ENCODE assay signal across 10 cellular contexts in the genomic region with DNA sequence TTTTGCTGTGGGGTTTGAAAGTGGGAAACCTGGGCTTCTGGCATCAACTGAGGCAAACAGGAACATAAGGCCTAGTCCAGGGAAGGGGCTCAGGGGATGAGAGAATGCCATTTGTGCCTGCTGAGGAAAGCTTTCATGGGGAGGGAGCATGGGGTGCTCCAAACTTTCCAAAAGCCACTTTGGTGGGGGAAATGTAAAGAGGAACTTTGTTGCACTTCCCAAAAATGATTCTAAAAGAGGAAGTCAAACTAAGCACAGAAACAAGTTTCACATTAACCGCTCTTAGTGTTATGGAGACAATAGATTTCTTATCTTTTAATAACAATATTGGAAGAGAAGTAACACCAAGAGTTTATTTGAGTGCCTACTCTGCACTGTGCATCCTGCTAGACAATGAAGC. TPM values are rescaled to one million over a fixed set of nuclear protein-coding genes. Genes with fewer than 3 reads are reported as not detected.
DNase-seq lines count a peak whose midpoint lies in the region; ATAC-seq lines count a peak whose summit lies in the region.
"Had no signal": no experiment of that assay in that cellular context is flagged by ENCODE, and none has a peak within 500 bp of the region (broad histone marks: within the 10 kb centered on the region; RNA-seq: fewer than 3 reads in every experiment).

No MANE protein-coding gene starts in this region.

- POLR2A ChIA-PET in activated CD4-positive, alpha-beta T cell treated with anti-CD3 and anti-CD28 coated beads, Interleukin-2, amount 10 ng/mL, durations not matched to agents 7 days and 5 days (lab: Charles Lee) = no interaction called here

- H3K4me3 Mint-ChIP-seq in activated CD4-positive, alpha-beta T cell treated with anti-CD3 and anti-CD28 coated beads, Interleukin-2, amount 10 ng/mL, durations not matched to agents 7 days and 5 days = peak overlapping the region; percentile 50
- peak overlapping the region; percentile 61 for H3K4me3 Mint-ChIP-seq in activated naive CD8-positive, alpha-beta T cell
- H3K4me3 Mint-ChIP-seq: neural crest cell had no signal

- H3K36me3 Mint-ChIP-seq in activated CD4-positive, alpha-beta T cell treated with anti-CD3 and anti-CD28 coated beads, Interleukin-2, amount 10 ng/mL, durations not matched to agents 7 days and 5 days (ENCODE audit: low read depth) = peaks cover 11% of the 10 kb centered on the region
- H3K36me3 Mint-ChIP-seq in activated naive CD8-positive, alpha-beta T cell = no peaks in the 10 kb centered on the region

- no peak for DNase-seq in activated CD4-positive, alpha-beta T cell treated with anti-CD3 and anti-CD28 coated beads, Interleukin-2, amount 10 ng/mL, durations not matched to agents 7 days and 5 days
- DNase-seq in activated CD4-positive, alpha-beta T cell treated with anti-CD3 and anti-CD28 coated beads, Interleukin-2, amount 50 U/mL, for 4 hours = no peak
- DNase-seq in NOMO-1 treated with DMSO at 0.1 percent for 48 hours (lab: John Stamatoyannopoulos, UW; ENCODE audit: unreplicated experiment) = peak; percentile 75
- DNase-seq in pons (ENCODE audit: low spot score) = peak; percentile 60
- DNase-seq in stimulated activated CD4-positive, alpha-beta T cell treated with anti-CD3 and anti-CD28 coated beads, Interleukin-1b, Interleukin-23, amount 100 ng/mL, for 48 hours = no peak
- DNase-seq in nucleus accumbens (lab: John Stamatoyannopoulos, UW) = no peak
- DNase-seq: GOT3 had no signal

- no peaks in the 10 kb centered on the region for H3K27me3 Mint-ChIP-seq in activated CD4-positive, alpha-beta T cell treated with anti-CD3 and anti-CD28 coated beads, Interleukin-2, amount 10 ng/mL, durations not matched to agents 7 days and 5 days
- H3K27me3 Mint-ChIP-seq in activated naive CD8-positive, alpha-beta T cell = no peaks in the 10 kb centered on the region

- no peak for ATAC-seq in GM21515 (IDR thresholded peaks at IDR 0.05; ENCODE audit: unreplicated experiment)

- CTCF ChIA-PET in activated CD4-positive, alpha-beta T cell treated with anti-CD3 and anti-CD28 coated beads, Interleukin-2, amount 10 ng/mL, durations not matched to agents 7 days and 5 days (lab: Charles Lee) = interaction anchor here (1.3 to 2.0 kb wide), 3 partner anchors 10 to 32 kb away, joined by 3 to 5 read pairs (median 3); partner anchors contain the start of gene GAB3

- H3K27ac Mint-ChIP-seq in activated CD4-positive, alpha-beta T cell treated with anti-CD3 and anti-CD28 coated beads, Interleukin-2, amount 10 ng/mL, durations not matched to agents 7 days and 5 days = peak overlapping the region; percentile 83
- peak overlapping the region; percentile 83 for H3K27ac Mint-ChIP-seq in activated naive CD8-positive, alpha-beta T cell

- H3K9me3 Mint-ChIP-seq in activated CD4-positive, alpha-beta T cell treated with anti-CD3 and anti-CD28 coated beads, Interleukin-2, amount 10 ng/mL, durations not matched to agents 7 days and 5 days = peaks cover 5% of the 10 kb centered on the region
- no peaks in the 10 kb centered on the region for H3K9me3 Mint-ChIP-seq in activated naive CD8-positive, alpha-beta T cell (ENCODE audit: low read depth)

- H3K4me1 Mint-ChIP-seq in activated CD4-positive, alpha-beta T cell treated with anti-CD3 and anti-CD28 coated beads, Interleukin-2, amount 10 ng/mL, durations not matched to agents 7 days and 5 days = peaks cover 49% of the 10 kb centered on the region
- H3K4me1 Mint-ChIP-seq in activated naive CD8-positive, alpha-beta T cell (ENCODE audit: low read depth) = peaks cover 37% of the 10 kb centered on the region

RNA-seq across cellular contexts. Expression of gene GAB3, which starts 32.3 kb away (rescaled TPM):
- total RNA-seq in activated CD4-positive, alpha-beta T cell treated with anti-CD3 and anti-CD28 coated beads, Interleukin-2, amount 10 ng/mL, durations not matched to agents 7 days and 5 days = 1 to 10 TPM; 4.5 to 5.5 TPM

RNA-seq across cellular contexts. Expression of gene DKC1, which starts 44.1 kb away (rescaled TPM):
- total RNA-seq in activated CD4-positive, alpha-beta T cell treated with anti-CD3 and anti-CD28 coated beads, Interleukin-2, amount 10 ng/mL, durations not matched to agents 7 days and 5 days = 10 to 100 TPM; 64.7 to 69.3 TPM

Comparison
In these comparisons a context has a peak if more than half of its experiments do, and no peak if none do; other contexts are left out.
1. DNase-seq: peak in NOMO-1 treated with DMSO at 0.1 percent for 48 hours (single experiment) and pons (single experiment); none in activated CD4-positive, alpha-beta T cell treated with anti-CD3 and anti-CD28 coated beads, Interleukin-2, amount 10 ng/mL, durations not matched to agents 7 days and 5 days (single experiment), activated CD4-positive, alpha-beta T cell treated with anti-CD3 and anti-CD28 coated beads, Interleukin-2, amount 50 U/mL, for 4 hours (0 of 2), stimulated activated CD4-positive, alpha-beta T cell treated with anti-CD3 and anti-CD28 coated beads, Interleukin-1b, Interleukin-23, amount 100 ng/mL, for 48 hours (single experiment) and nucleus accumbens (0 of 56).